18 cellular contexts compared by ENCODE assay signal in genomic region chr5:170275376-170275994, GRCh38. TPM values are rescaled to one million over a fixed set of nuclear protein-coding genes. Genes with fewer than 3 reads are reported as not detected.
DNase-seq lines count a peak whose midpoint lies in the region; ATAC-seq and TF ChIP-seq lines count a peak whose summit lies in the region.
"Had no signal": no experiment of that assay in that cellular context is flagged by ENCODE, and none has a peak within 500 bp of the region (broad histone marks: within the 10 kb centered on the region; RNA-seq: fewer than 3 reads in every experiment).

No MANE protein-coding gene starts in this region.

- peak overlapping the region; percentile 96 for H3K27ac Mint-ChIP-seq in CD4-positive, alpha-beta T cell
- H3K27ac Mint-ChIP-seq in activated T-helper 2 cell treated with anti-CD3 and anti-CD28 coated beads, Interferon-gamma antibody, Interleukin-2, Interleukin-4, amounts not matched to agents 10 μg/mL and 5 μg/mL and 100 μg/mL, durations not matched to agents 14 hours and 24 hours and 36 hours = peak overlapping the region; percentile 91
- peak overlapping the region; percentile 29 for H3K27ac Mint-ChIP-seq in neural progenitor cell

- H3K36me3 Mint-ChIP-seq in CD4-positive, alpha-beta T cell (ENCODE audit: low read depth) = peaks cover 85% of the 10 kb centered on the region
- peaks cover 87% of the 10 kb centered on the region for H3K36me3 Mint-ChIP-seq in activated T-helper 2 cell treated with anti-CD3 and anti-CD28 coated beads, Interferon-gamma antibody, Interleukin-2, Interleukin-4, amounts not matched to agents 10 μg/mL and 5 μg/mL and 100 μg/mL, durations not matched to agents 14 hours and 24 hours and 36 hours (ENCODE audit: low read depth)
- no peaks in the 10 kb centered on the region for H3K36me3 Mint-ChIP-seq in neural progenitor cell

- no peak overlapping the region for H3K4me2 ChIP-seq in neural progenitor cell

- no peaks in the 10 kb centered on the region for H3K27me3 ChIP-seq in CD4-positive, alpha-beta T cell (ENCODE audit: control insufficient read depth, insufficient read depth, low read length)
- peaks cover 8% of the 10 kb centered on the region for H3K27me3 ChIP-seq in neural progenitor cell

- CTCF ChIA-PET in CD4-positive, alpha-beta T cell (lab: Charles Lee) = interaction anchor here (1.4 to 5.9 kb wide), 15 partner anchors 7 to 146 kb away, joined by 4 to 73 read pairs (median 12); no protein-coding TSS in a partner anchor

- H3K4me1 ChIP-seq in neural progenitor cell = peaks cover 32% of the 10 kb centered on the region
- H3K4me1 ChIP-seq: HAP-1 had no signal

- POLR2A ChIA-PET in CD4-positive, alpha-beta T cell (lab: Charles Lee) = interaction anchor here (1.0 to 10.5 kb wide), 9 partner anchors 7 to 57 kb away, joined by 3 to 426 read pairs (median 20); partner anchors contain the start of gene LCP2

- no peak overlapping the region for H2AFZ ChIP-seq in neural progenitor cell (replicated peaks)

- H3K27ac ChIP-seq in CD4-positive, alpha-beta T cell (ENCODE audit: low read depth, low read length) = peak overlapping the region; percentile 97
- peak overlapping the region; percentile 96 for H3K27ac ChIP-seq in KOPT-K1 (ENCODE audit: low read depth, low read length, poor library complexity, severe bottlenecking)
- H3K27ac ChIP-seq in neural progenitor cell = no peak overlapping the region
- H3K27ac ChIP-seq: epithelial cell of prostate had no signal

- H3K4me3 ChIP-seq in neural progenitor cell = no peak overlapping the region
- H3K4me3 ChIP-seq: HAP-1 had no signal

- no peaks in the 10 kb centered on the region for H3K9me3 ChIP-seq in CD4-positive, alpha-beta T cell (ENCODE audit: control insufficient read depth, low read length)
- no peaks in the 10 kb centered on the region for H3K9me3 ChIP-seq in KOPT-K1 (ENCODE audit: insufficient read depth, low read length, poor library complexity, severe bottlenecking)
- H3K9me3 ChIP-seq in neural progenitor cell (ENCODE audit: low read depth) = no peaks in the 10 kb centered on the region
- H3K9me3 ChIP-seq: HAP-1 had no signal

- TF ChIP-seq CTCF in CD4-positive, alpha-beta T cell (IDR thresholded peaks at IDR 0.05) = no peak
- TF ChIP-seq CTCF in neural progenitor cell (IDR thresholded peaks at IDR 0.05) = no peak
- TF ChIP-seq CTCF in omental fat pad (IDR thresholded peaks at IDR 0.05) = no peak

- H3K9me3 Mint-ChIP-seq in CD4-positive, alpha-beta T cell = no peaks in the 10 kb centered on the region
- no peaks in the 10 kb centered on the region for H3K9me3 Mint-ChIP-seq in activated T-helper 2 cell treated with anti-CD3 and anti-CD28 coated beads, Interferon-gamma antibody, Interleukin-2, Interleukin-4, amounts not matched to agents 10 μg/mL and 5 μg/mL and 100 μg/mL, durations not matched to agents 14 hours and 24 hours and 36 hours
- no peaks in the 10 kb centered on the region for H3K9me3 Mint-ChIP-seq in neural progenitor cell

- H3K36me3 ChIP-seq in KOPT-K1 (ENCODE audit: insufficient read depth, low read length) = peaks cover 79% of the 10 kb centered on the region
- no peaks in the 10 kb centered on the region for H3K36me3 ChIP-seq in neural progenitor cell
- H3K36me3 ChIP-seq: HAP-1 had no signal

- no peaks in the 10 kb centered on the region for H4K20me1 ChIP-seq in neural progenitor cell (ENCODE audit: low read depth)

- H3K79me2 ChIP-seq in neural progenitor cell (ENCODE audit: low read depth) = no peaks in the 10 kb centered on the region

- intact Hi-C loops in CD4-positive, alpha-beta T cell (cut with DNase I, micrococcal nuclease) = loop anchor here (1.0 to 2.0 kb wide), 3 partner anchors 8 to 56 kb away; no protein-coding TSS in a partner anchor
- intact Hi-C loops in activated T-helper 2 cell treated with anti-CD3 and anti-CD28 coated beads, Interferon-gamma antibody, Interleukin-2, Interleukin-4, amounts not matched to agents 10 μg/mL and 5 μg/mL and 100 μg/mL, durations not matched to agents 14 hours and 24 hours and 36 hours (cut with micrococcal nuclease) = loop anchor here (2.0 to 10.0 kb wide), 2 partner anchors 145 to 1109 kb away; partner anchors contain the start of gene NPM1

- H3K4me3 Mint-ChIP-seq in CD4-positive, alpha-beta T cell = peak overlapping the region; percentile 70
- H3K4me3 Mint-ChIP-seq in activated T-helper 2 cell treated with anti-CD3 and anti-CD28 coated beads, Interferon-gamma antibody, Interleukin-2, Interleukin-4, amounts not matched to agents 10 μg/mL and 5 μg/mL and 100 μg/mL, durations not matched to agents 14 hours and 24 hours and 36 hours (ENCODE audit: low read depth) = peak overlapping the region; percentile 62
- no peak overlapping the region for H3K4me3 Mint-ChIP-seq in neural progenitor cell

- DNase-seq in CD4-positive, alpha-beta T cell = peak in 3 of 10 experiments; percentile 14 to 58 (median 45)
- DNase-seq in activated T-helper 2 cell treated with anti-CD3 and anti-CD28 coated beads, Interferon-gamma antibody, Interleukin-2, Interleukin-4, amounts not matched to agents 10 μg/mL and 5 μg/mL and 100 μg/mL, durations not matched to agents 14 hours and 24 hours and 36 hours (ENCODE audit: low spot score) = no peak
- DNase-seq in neural progenitor cell (ENCODE audit: low spot score) = no peak
- no peak for DNase-seq in omental fat pad (ENCODE audit: low spot score)
- DNase-seq in NAMALWA (ENCODE audit: low spot score) = no peak
- DNase-seq in SIG-M5 (lab: John Stamatoyannopoulos, UW) = no peak
- DNase-seq: amniotic stem cell, IMR-90, NCI-H510A treated with DMSO at 0.1 percent for 48 hours, PC-3 had no signal

- no peaks in the 10 kb centered on the region for H3K27me3 Mint-ChIP-seq in CD4-positive, alpha-beta T cell
- no peaks in the 10 kb centered on the region for H3K27me3 Mint-ChIP-seq in activated T-helper 2 cell treated with anti-CD3 and anti-CD28 coated beads, Interferon-gamma antibody, Interleukin-2, Interleukin-4, amounts not matched to agents 10 μg/mL and 5 μg/mL and 100 μg/mL, durations not matched to agents 14 hours and 24 hours and 36 hours (ENCODE audit: low read depth)
- H3K27me3 Mint-ChIP-seq in neural progenitor cell (ENCODE audit: insufficient read depth, low read depth) = peaks cover 7% of the 10 kb centered on the region

- H3K9ac ChIP-seq in neural progenitor cell = no peak overlapping the region

- ATAC-seq in CD4-positive, alpha-beta T cell (ENCODE audit: poor library complexity) = peak; percentile 21
- no peak for ATAC-seq in omental fat pad (ENCODE audit: low FRiP score)
- ATAC-seq in GM19463 (IDR thresholded peaks at IDR 0.05; ENCODE audit: unreplicated experiment) = no peak
- ATAC-seq: PC-3 had no signal

- H3F3A ChIP-seq in neural progenitor cell (ENCODE audit: low read depth) = peaks cover 20% of the 10 kb centered on the region

- peaks cover 97% of the 10 kb centered on the region for H3K4me1 Mint-ChIP-seq in CD4-positive, alpha-beta T cell (ENCODE audit: low read depth)
- peaks cover 85% of the 10 kb centered on the region for H3K4me1 Mint-ChIP-seq in activated T-helper 2 cell treated with anti-CD3 and anti-CD28 coated beads, Interferon-gamma antibody, Interleukin-2, Interleukin-4, amounts not matched to agents 10 μg/mL and 5 μg/mL and 100 μg/mL, durations not matched to agents 14 hours and 24 hours and 36 hours (ENCODE audit: low read depth)
- H3K4me1 Mint-ChIP-seq in neural progenitor cell = peaks cover 32% of the 10 kb centered on the region

RNA-seq across cellular contexts. Expression of gene LCP2, which starts 22.1 kb away (rescaled TPM):
- 100 to 1,000 TPM; 154 to 155 TPM for total RNA-seq in CD4-positive, alpha-beta T cell
- 239 and 254 TPM in 2 replicates for total RNA-seq in activated T-helper 2 cell treated with anti-CD3 and anti-CD28 coated beads, Interferon-gamma antibody, Interleukin-2, Interleukin-4, amounts not matched to agents 10 μg/mL and 5 μg/mL and 100 μg/mL, durations not matched to agents 14 hours and 24 hours and 36 hours
- not detected in 2 replicates for total RNA-seq in neural progenitor cell (ENCODE audit: low replicate concordance)
- total RNA-seq in omental fat pad = 10 to 100 TPM; 33.5 to 81.2 (median 59.1) TPM
- total RNA-seq: IMR-90, PC-3 had no signal

RNA-seq across cellular contexts. Expression of gene C5orf58, which starts 42.7 kb away (rescaled TPM):
- not detected for total RNA-seq in CD4-positive, alpha-beta T cell
- total RNA-seq in activated T-helper 2 cell treated with anti-CD3 and anti-CD28 coated beads, Interferon-gamma antibody, Interleukin-2, Interleukin-4, amounts not matched to agents 10 μg/mL and 5 μg/mL and 100 μg/mL, durations not matched to agents 14 hours and 24 hours and 36 hours = not detected in 2 replicates
- not detected in 2 replicates for total RNA-seq in neural progenitor cell (ENCODE audit: low replicate concordance)
- not detected for total RNA-seq in omental fat pad
- total RNA-seq: cerebellum, IMR-90, mononuclear cell, PC-3, posterior vena cava, ureter had no signal

Comparison
In these comparisons a context has a peak if more than half of its experiments do, and no peak if none do; other contexts are left out.
1. H3K27ac Mint-ChIP-seq: peak in every context shown above with its lines; median percentile 96 in CD4-positive, alpha-beta T cell; 91 in activated T-helper 2 cell treated with anti-CD3 and anti-CD28 coated beads, Interferon-gamma antibody, Interleukin-2, Interleukin-4, amounts not matched to agents 10 μg/mL and 5 μg/mL and 100 μg/mL, durations not matched to agents 14 hours and 24 hours and 36 hours; 29 in neural progenitor cell.
2. RNA of gene LCP2, which starts 22.1 kb away (total RNA-seq): 239 to 254 TPM in activated T-helper 2 cell treated with anti-CD3 and anti-CD28 coated beads, Interferon-gamma antibody, Interleukin-2, Interleukin-4, amounts not matched to agents 10 μg/mL and 5 μg/mL and 100 μg/mL, durations not matched to agents 14 hours and 24 hours and 36 hours, 154 to 155 TPM in CD4-positive, alpha-beta T cell and 33.5 to 81.2 TPM in omental fat pad; not detected in neural progenitor cell; every median in the first group is over 10 times any median in the second.